ENCODE assay signal across 15 cellular contexts in the genomic region with DNA sequence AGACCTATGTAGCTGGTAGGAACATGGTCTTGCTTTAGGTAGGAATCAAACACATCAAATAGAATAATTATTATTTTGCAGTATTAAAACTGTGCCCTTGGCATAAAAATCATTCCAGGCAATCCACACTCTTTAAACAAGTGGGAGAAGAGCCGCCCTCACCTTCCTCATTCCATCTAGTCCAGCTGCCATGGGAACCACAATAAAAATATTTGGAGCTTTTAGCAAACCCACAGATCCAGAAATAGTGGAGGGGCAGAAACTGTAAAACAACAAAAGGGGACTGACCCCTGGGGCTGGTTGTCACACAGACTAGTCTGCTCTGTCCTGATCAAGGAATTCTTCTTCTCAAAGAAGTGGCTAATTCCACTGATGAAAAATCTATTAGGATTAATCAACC.
DNase-seq lines count a peak whose midpoint lies in the region; ATAC-seq, FAIRE-seq and TF ChIP-seq lines count a peak whose summit lies in the region.
"Had no signal": no experiment of that assay in that cellular context is flagged by ENCODE, and none has a peak within 500 bp of the region (broad histone marks: within the 10 kb centered on the region; RNA-seq: fewer than 3 reads in every experiment).

No MANE protein-coding gene starts in this region.

- no peaks in the 10 kb centered on the region for H3K9me3 Mint-ChIP-seq in T-helper 2 cell treated with Interferon-gamma antibody and Interleukin-4, amounts not matched to agents 5 μg/mL and 100 μg/mL, for 36 hours
- H3K9me3 Mint-ChIP-seq in astrocyte (ENCODE audit: unreplicated experiment): no peaks in the 10 kb centered on the region

- H3K9me2 ChIP-seq in Karpas-422 (replicated peaks; ENCODE audit: insufficient read depth, low read length) (no peaks in the 10 kb centered on the region), neural cell (ENCODE audit: insufficient read depth, low read length) (no peaks in the 10 kb centered on the region)

- H3K27ac Mint-ChIP-seq in T-helper 2 cell treated with Interferon-gamma antibody and Interleukin-4, amounts not matched to agents 5 μg/mL and 100 μg/mL, for 36 hours: peak overlapping the region; percentile 41
- peak overlapping the region; percentile 28 for H3K27ac Mint-ChIP-seq in astrocyte (ENCODE audit: unreplicated experiment)

- H3K79me2 ChIP-seq in Karpas-422 (ENCODE audit: low read length) (peaks cover 36% of the 10 kb centered on the region), astrocyte (ENCODE audit: insufficient read depth, low read length) (no peaks in the 10 kb centered on the region), neural cell (replicated peaks; ENCODE audit: insufficient read depth, low read length) (no peaks in the 10 kb centered on the region)
- H3K79me2 ChIP-seq: parathyroid adenoma had no signal

- ATAC-seq in right lobe of liver: no peak

- no peak for TF ChIP-seq EP300 in neural cell (conservative IDR thresholded peaks at IDR 0.05; ENCODE audit: poor library complexity, severe bottlenecking)

- H3K9ac ChIP-seq in Karpas-422 (ENCODE audit: low read length) (peak overlapping the region; percentile 70), astrocyte (ENCODE audit: low read length) (no peak overlapping the region), neural cell (ENCODE audit: low read length) (no peak overlapping the region)
- H3K9ac ChIP-seq: parathyroid adenoma had no signal

- TF ChIP-seq POLR2A in H54 (IDR thresholded peaks at IDR 0.05; ENCODE audit: low read depth, low read length) (no peak), right lobe of liver (IDR thresholded peaks at IDR 0.05) (no peak)

- intact Hi-C loops in right lobe of liver (cut with DNase I): no loop called here

- TF ChIP-seq CTCF in astrocyte (IDR thresholded peaks at IDR 0.05; ENCODE audit: insufficient read depth, low read depth, low read length) (no peak), neural cell (IDR thresholded peaks at IDR 0.05; ENCODE audit: poor library complexity, severe bottlenecking) (no peak), right lobe of liver (IDR thresholded peaks at IDR 0.05) (no peak)

- H3K4me1 ChIP-seq in Karpas-422 (ENCODE audit: low read length) (peaks cover 83% of the 10 kb centered on the region), astrocyte (ENCODE audit: insufficient read depth, low read length) (no peaks in the 10 kb centered on the region), right lobe of liver (peaks cover 0 to 7% (median 0%) of the 10 kb centered on the region in 4 donors)
- H3K4me1 ChIP-seq: A549, left ventricle myocardium inferior, parathyroid adenoma had no signal

- no peak for TF ChIP-seq RAD21 in neural cell (conservative IDR thresholded peaks at IDR 0.05)

- no peaks in the 10 kb centered on the region for H3K27me3 ChIP-seq in Karpas-422 (ENCODE audit: low read length)
- H3K27me3 ChIP-seq in astrocyte (ENCODE audit: insufficient read depth, low read length): no peaks in the 10 kb centered on the region
- no peaks in the 10 kb centered on the region for H3K27me3 ChIP-seq in neural cell (ENCODE audit: insufficient read depth, low read depth, low read length)
- H3K27me3 ChIP-seq in right lobe of liver: no peaks in the 10 kb centered on the region
- H3K27me3 ChIP-seq: tibial nerve had no signal

- FAIRE-seq in astrocyte (lab: Jason Lieb, UNC) (no peak), H54 (lab: Jason Lieb, UNC) (no peak)
- FAIRE-seq: A549 had no signal

- H3F3A ChIP-seq in neural cell (ENCODE audit: insufficient read depth, low read length, poor library complexity, severe bottlenecking): peaks cover 4% of the 10 kb centered on the region

- H3K9me3 ChIP-seq in Karpas-422 (ENCODE audit: low read length): no peaks in the 10 kb centered on the region
- no peaks in the 10 kb centered on the region for H3K9me3 ChIP-seq in astrocyte (ENCODE audit: insufficient read depth, low read depth, low read length)
- no peaks in the 10 kb centered on the region for H3K9me3 ChIP-seq in neural cell (ENCODE audit: low read length)
- H3K9me3 ChIP-seq in right lobe of liver: no peaks in the 10 kb centered on the region
- H3K9me3 ChIP-seq: A549, left ventricle myocardium inferior, tibial nerve had no signal

- H3K36me3 ChIP-seq in Karpas-422 (ENCODE audit: insufficient read depth, low read length) (peaks cover 68% of the 10 kb centered on the region), astrocyte (ENCODE audit: insufficient read depth, low read length) (no peaks in the 10 kb centered on the region), neural cell (ENCODE audit: insufficient read depth, low read length) (no peaks in the 10 kb centered on the region), right lobe of liver (no peaks in the 10 kb centered on the region)
- H3K36me3 ChIP-seq: left ventricle myocardium inferior, tibial nerve had no signal

- peak overlapping the region; percentile 49 for H3K4me3 ChIP-seq in Karpas-422 (ENCODE audit: low read length)
- no peak overlapping the region for H3K4me3 ChIP-seq in astrocyte (ENCODE audit: insufficient read depth, low read depth, low read length)
- no peak overlapping the region for H3K4me3 ChIP-seq in neural cell (ENCODE audit: low read length)
- H3K4me3 ChIP-seq in right lobe of liver: no peak overlapping the region
- H3K4me3 ChIP-seq: A549, tibial nerve had no signal

- H4K20me1 ChIP-seq in Karpas-422 (ENCODE audit: insufficient read depth, low read depth, low read length) (no peaks in the 10 kb centered on the region), astrocyte (ENCODE audit: insufficient read depth, low read length) (no peaks in the 10 kb centered on the region), neural cell (ENCODE audit: insufficient read depth) (no peaks in the 10 kb centered on the region)

- H3K4me2 ChIP-seq in Karpas-422 (ENCODE audit: low read depth, low read length, poor library complexity, severe bottlenecking): peak overlapping the region; percentile 85
- no peak overlapping the region for H3K4me2 ChIP-seq in astrocyte (ENCODE audit: low read length)
- H3K4me2 ChIP-seq in neural cell (ENCODE audit: low read length): no peak overlapping the region

- peaks cover 81% of the 10 kb centered on the region for H3K36me3 Mint-ChIP-seq in T-helper 2 cell treated with Interferon-gamma antibody and Interleukin-4, amounts not matched to agents 5 μg/mL and 100 μg/mL, for 36 hours (ENCODE audit: low read depth)
- no peaks in the 10 kb centered on the region for H3K36me3 Mint-ChIP-seq in astrocyte (ENCODE audit: low read depth, unreplicated experiment)

- no peaks in the 10 kb centered on the region for H3K27me3 Mint-ChIP-seq in T-helper 2 cell treated with Interferon-gamma antibody and Interleukin-4, amounts not matched to agents 5 μg/mL and 100 μg/mL, for 36 hours (ENCODE audit: low read depth)
- H3K27me3 Mint-ChIP-seq in astrocyte (ENCODE audit: low read depth, unreplicated experiment): peaks cover 3% of the 10 kb centered on the region

- H2AFZ ChIP-seq in Karpas-422 (ENCODE audit: low read length) (no peak overlapping the region), astrocyte (ENCODE audit: low read depth, low read length) (no peak overlapping the region), neural cell (ENCODE audit: low read depth, low read length) (no peak overlapping the region)
- H2AFZ ChIP-seq: parathyroid adenoma had no signal

- H3K4me3 Mint-ChIP-seq in T-helper 2 cell treated with Interferon-gamma antibody and Interleukin-4, amounts not matched to agents 5 μg/mL and 100 μg/mL, for 36 hours: peak overlapping the region; percentile 1
- H3K4me3 Mint-ChIP-seq in astrocyte (ENCODE audit: unreplicated experiment): no peak overlapping the region

- 74% methylated on average over 1 of the region's 1 CpG for WGBS in right lobe of liver (ENCODE audit: insufficient coverage, low coverage, low lambda C conversion rate, missing lambda C conversion rate)

- H3K27ac ChIP-seq in Karpas-422 (ENCODE audit: low read length) (peak overlapping the region; percentile 99), astrocyte (ENCODE audit: low read depth, low read length) (no peak overlapping the region), neural cell (ENCODE audit: low read length) (peak overlapping the region; percentile 63), right lobe of liver (no peak overlapping the region)
- H3K27ac ChIP-seq: A549, left ventricle myocardium inferior, parathyroid adenoma, tibial nerve had no signal

- H3K4me1 Mint-ChIP-seq in T-helper 2 cell treated with Interferon-gamma antibody and Interleukin-4, amounts not matched to agents 5 μg/mL and 100 μg/mL, for 36 hours (ENCODE audit: low read depth): peaks cover 67% of the 10 kb centered on the region
- H3K4me1 Mint-ChIP-seq in astrocyte (ENCODE audit: low read depth, unreplicated experiment): peaks cover 16% of the 10 kb centered on the region

- no peak for DNase-seq in T-helper 2 cell treated with Interferon-gamma antibody and Interleukin-4, amounts not matched to agents 5 μg/mL and 100 μg/mL, for 36 hours (ENCODE audit: low spot score)
- DNase-seq in T-helper 2 cell: no peak
- peak; percentile 71 for DNase-seq in Karpas-422
- peak; percentile 29 for DNase-seq in astrocyte (ENCODE audit: low read depth)
- DNase-seq in H54 (ENCODE audit: insufficient read length, low spot score): no peak
- DNase-seq in right lobe of liver: no peak
- no peak for DNase-seq in NCI-H2171 treated with DMSO at 0.1 percent for 48 hours (lab: John Stamatoyannopoulos, UW)
- DNase-seq: activated CD4-positive, CD25-positive, alpha-beta regulatory T cell; activated effector memory CD4-positive, alpha-beta T cell treated with Interleukin-2 at 50 U/mL for 16 hours; DMS 273 treated with DMSO at 0.1 percent for 48 hours; left ventricle myocardium inferior had no signal

TF ChIP-seq in neural cell, 6 proteins besides CTCF, POLR2A, EP300 and RAD21 (continues in another document):
- TF ChIP-seq EZH2 (IDR thresholded peaks at IDR 0.05; ENCODE audit: borderline replicate concordance, insufficient read depth, low read length, poor library complexity, severe bottlenecking): no peak
- TF ChIP-seq SMC3 (conservative IDR thresholded peaks at IDR 0.05; ENCODE audit: poor library complexity): no peak
- no peak for TF ChIP-seq POLR2AphosphoS5 (IDR thresholded peaks at IDR 0.05)

Comparison
In these comparisons a context has a peak if more than half of its experiments do, and no peak if none do; other contexts are left out.
1. DNase-seq: peak in Karpas-422 (single experiment) and astrocyte (single experiment); none in T-helper 2 cell treated with Interferon-gamma antibody and Interleukin-4, amounts not matched to agents 5 μg/mL and 100 μg/mL, for 36 hours (single experiment), T-helper 2 cell (0 of 5), H54 (single experiment), right lobe of liver (0 of 3) and NCI-H2171 treated with DMSO at 0.1 percent for 48 hours (single experiment).
2. H3K27ac ChIP-seq: peak in Karpas-422 (single experiment) and neural cell (single experiment); none in astrocyte (single experiment) and right lobe of liver (0 of 3).